8 cellular contexts compared by ENCODE assay signal in genomic region chr15:75023194-75024101, GRCh38. TPM values are rescaled to one million over a fixed set of nuclear protein-coding genes. Genes with fewer than 3 reads are reported as not detected.
DNase-seq lines count a peak whose midpoint lies in the region; TF ChIP-seq lines count a peak whose summit lies in the region.

A gene with protein sequence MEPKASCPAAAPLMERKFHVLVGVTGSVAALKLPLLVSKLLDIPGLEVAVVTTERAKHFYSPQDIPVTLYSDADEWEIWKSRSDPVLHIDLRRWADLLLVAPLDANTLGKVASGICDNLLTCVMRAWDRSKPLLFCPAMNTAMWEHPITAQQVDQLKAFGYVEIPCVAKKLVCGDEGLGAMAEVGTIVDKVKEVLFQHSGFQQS (plus strand): TSS chr15:75023590. CDS start chr15:75028319, 4,729 bp downstream.

- H3K4me2 ChIP-seq in H9 (ENCODE audit: insufficient read depth, insufficient read length, low read length), result peak within 1 kb of the TSS; percentile 80

- no peaks in the 10 kb centered on the region; the same call in 1 of the 2 replicates for H3K79me2 ChIP-seq in H9 (ENCODE audit: insufficient read depth, low read length)

- H3T11ph ChIP-seq in H9 (ENCODE audit: low read length), result no peak within 1 kb of the TSS

- H3K4me1 Mint-ChIP-seq in H9, result peaks cover 2 to 8% of the 10 kb centered on the region in 2 experiments; a peak in 3 of 4 replicates
- peaks cover 13% of the 10 kb centered on the region for H3K4me1 Mint-ChIP-seq in nephron
- H3K4me1 Mint-ChIP-seq in stimulated activated naive CD8-positive, alpha-beta T cell treated with anti-CD3 and anti-CD28 coated beads, Interleukin-15, Interleukin-2, amounts not matched to agents 100 ng/mL and 50 ng/mL, for 24 hours (ENCODE audit: low read depth), result peaks cover 24% of the 10 kb centered on the region

- H3K4me3 Mint-ChIP-seq in H9, result peak within 1 kb of the TSS; percentile 93 to 97
- H3K4me3 Mint-ChIP-seq in nephron, result peak within 1 kb of the TSS; percentile 99 to 100 (median 99)
- H3K4me3 Mint-ChIP-seq in stimulated activated naive CD8-positive, alpha-beta T cell treated with anti-CD3 and anti-CD28 coated beads, Interleukin-15, Interleukin-2, amounts not matched to agents 100 ng/mL and 50 ng/mL, for 24 hours, result peak within 1 kb of the TSS; percentile 91

- H3K27me3 Mint-ChIP-seq in H9 (ENCODE audit: low read depth) (no peaks in the 10 kb centered on the region), nephron (ENCODE audit: low read depth) (no peaks in the 10 kb centered on the region)
- no peaks in the 10 kb centered on the region for H3K27me3 Mint-ChIP-seq in stimulated activated naive CD8-positive, alpha-beta T cell treated with anti-CD3 and anti-CD28 coated beads, Interleukin-15, Interleukin-2, amounts not matched to agents 100 ng/mL and 50 ng/mL, for 24 hours

- peak within 1 kb of the TSS; percentile 96 for H3K18ac ChIP-seq in H9 (ENCODE audit: insufficient read length, low read depth, low read length)

- peaks cover 10% of the 10 kb centered on the region for H3K36me3 ChIP-seq in MG63

- peak within 1 kb of the TSS; percentile 99 for H3K14ac ChIP-seq in H9 (ENCODE audit: insufficient read depth, low read length)

- no peak within 1 kb of the TSS for H2AK5ac ChIP-seq in H9 (ENCODE audit: insufficient read length, low read length)

- H3K27me3 ChIP-seq in H9 (ENCODE audit: insufficient read depth, low read length) (no peaks in the 10 kb centered on the region), MG63 (no peaks in the 10 kb centered on the region)

- no peak within 1 kb of the TSS; the same call in 1 of the 2 replicates for H3K4ac ChIP-seq in H9 (ENCODE audit: low read depth, low read length)

- TF ChIP-seq CTCF in H9 (conservative IDR thresholded peaks at IDR 0.05) (no peak), fibroblast of pulmonary artery (IDR thresholded peaks at IDR 0.05; ENCODE audit: low read length, missing control alignments) (no peak), nephron (IDR thresholded peaks at IDR 0.05; ENCODE audit: unreplicated experiment in 3 of 3) (no peak)

- no peak within 1 kb of the TSS for H4K8ac ChIP-seq in H9 (replicated peaks; ENCODE audit: insufficient read length, low read depth, low read length)

- no peak within 1 kb of the TSS for H3K23ac ChIP-seq in H9 (ENCODE audit: insufficient read length, low read depth, low read length)

- no peaks in the 10 kb centered on the region for H3K79me1 ChIP-seq in H9 (ENCODE audit: insufficient read depth, low read depth, low read length, poor library complexity, severe bottlenecking)

- no peak within 1 kb of the TSS for H2BK12ac ChIP-seq in H9 (ENCODE audit: insufficient read length, low read depth, low read length)

- H3K4me3 ChIP-seq in MG63, result peak within 1 kb of the TSS; percentile 95
- peak within 1 kb of the TSS; percentile 97 for H3K4me3 ChIP-seq in fibroblast of pulmonary artery (replicated peaks; ENCODE audit: low read depth, low read length)

- H3K4me1 ChIP-seq in H9 (ENCODE audit: insufficient read depth, low read length), result no peaks in the 10 kb centered on the region

- no peak within 1 kb of the TSS for H2AFZ ChIP-seq in H9 (ENCODE audit: low read length)

- H4K91ac ChIP-seq in H9 (ENCODE audit: insufficient read length, low read depth, low read length), result no peak within 1 kb of the TSS

- H3K36me3 Mint-ChIP-seq in H9 (ENCODE audit: insufficient read depth in 1 of 3, low read depth in 3 of 3) (peaks cover 14 to 20% (median 16%) of the 10 kb centered on the region in 3 experiments; a peak in 6 of 7 replicates), nephron (ENCODE audit: low read depth) (no peaks in the 10 kb centered on the region)
- H3K36me3 Mint-ChIP-seq in stimulated activated naive CD8-positive, alpha-beta T cell treated with anti-CD3 and anti-CD28 coated beads, Interleukin-15, Interleukin-2, amounts not matched to agents 100 ng/mL and 50 ng/mL, for 24 hours (ENCODE audit: low read depth), result peaks cover 8% of the 10 kb centered on the region

- H4K5ac ChIP-seq in H9 (ENCODE audit: insufficient read length, low read depth, low read length), result peak within 1 kb of the TSS; percentile 92

- peak within 1 kb of the TSS; percentile 11 for H3K56ac ChIP-seq in H9 (ENCODE audit: insufficient read length, low read depth, low read length)

- no CpG with 5 or more reads among the region's 47 CpGs for WGBS in H9 (ENCODE audit: extremely low coverage, insufficient read length, low lambda C conversion rate)

- no peaks in the 10 kb centered on the region for H3K23me2 ChIP-seq in H9 (ENCODE audit: insufficient read length, low read depth, low read length, poor library complexity, severe bottlenecking)

- H4K20me1 ChIP-seq in H9 (ENCODE audit: control insufficient read depth, insufficient read depth, insufficient read length), result no peaks in the 10 kb centered on the region

- H3K9me3 ChIP-seq in H9 (ENCODE audit: control insufficient read depth, low read depth, low read length), result no peaks in the 10 kb centered on the region
- no peaks in the 10 kb centered on the region for H3K9me3 ChIP-seq in MG63

- H2BK20ac ChIP-seq in H9 (ENCODE audit: low read depth, low read length, poor library complexity, severe bottlenecking), result no peak within 1 kb of the TSS

- H3K9me3 Mint-ChIP-seq in H9, result no peaks in the 10 kb centered on the region
- no peaks in the 10 kb centered on the region for H3K9me3 Mint-ChIP-seq in nephron
- no peaks in the 10 kb centered on the region for H3K9me3 Mint-ChIP-seq in stimulated activated naive CD8-positive, alpha-beta T cell treated with anti-CD3 and anti-CD28 coated beads, Interleukin-15, Interleukin-2, amounts not matched to agents 100 ng/mL and 50 ng/mL, for 24 hours

- H2BK5ac ChIP-seq in H9 (ENCODE audit: insufficient read length, low read length), result peak within 1 kb of the TSS; percentile 66

- H2BK15ac ChIP-seq in H9 (ENCODE audit: low read depth, low read length), result no peak within 1 kb of the TSS

- peak within 1 kb of the TSS; percentile 99 for H3K9ac ChIP-seq in H9 (ENCODE audit: extremely low read depth, insufficient read length, low read length)

- H3K27ac Mint-ChIP-seq in H9 (peak within 1 kb of the TSS; percentile 55 to 98 (median 96); a peak in 6 of 7 replicates), nephron (peak within 1 kb of the TSS; percentile 93 to 98 (median 96))
- peak within 1 kb of the TSS; percentile 95 for H3K27ac Mint-ChIP-seq in stimulated activated naive CD8-positive, alpha-beta T cell treated with anti-CD3 and anti-CD28 coated beads, Interleukin-15, Interleukin-2, amounts not matched to agents 100 ng/mL and 50 ng/mL, for 24 hours

- H2BK120ac ChIP-seq in H9 (ENCODE audit: low read depth, low read length, poor library complexity, severe bottlenecking), result no peak within 1 kb of the TSS

- H3K27ac ChIP-seq in H9 (ENCODE audit: insufficient read length, low read depth, low read length), result no peak within 1 kb of the TSS

- DNase-seq in ELF-1 (ENCODE audit: low read depth, low spot score), result peak; percentile 97
- peak; percentile 97 for DNase-seq in H9
- peak; percentile 97 for DNase-seq in MG63
- peak; percentile 94 for DNase-seq in SHP77 treated with DMSO at 0.1 percent for 48 hours (lab: John Stamatoyannopoulos, UW)
- peak; percentile 97 for DNase-seq in activated effector memory CD4-positive, alpha-beta T cell treated with anti-CD3 and anti-CD28 coated beads, Interleukin-2, amount 50 U/mL, for 16 hours
- DNase-seq in fibroblast of pulmonary artery (ENCODE audit: low read depth), result peak; percentile 96

RNA-seq across cellular contexts. Expression of the gene that starts here (rescaled TPM):
- total RNA-seq in H9 (2021), result 17.6 and 22.7 TPM in 2 replicates
- 10.8 and 31.9 TPM in 2 replicates for total RNA-seq in MG63 (2014; rRNA removed; shearing (Covaris generic); ENCODE audit: low replicate concordance)
